16 cellular contexts compared by ENCODE assay signal in genomic region chr17:81337449-81337848, GRCh38. TPM values are rescaled to one million over a fixed set of nuclear protein-coding genes. Genes with fewer than 3 reads are reported as not detected.
DNase-seq lines count a peak whose midpoint lies in the region; ATAC-seq, FAIRE-seq and TF ChIP-seq lines count a peak whose summit lies in the region.
"Had no signal": no experiment of that assay in that cellular context is flagged by ENCODE, and none has a peak within 500 bp of the region (broad histone marks: within the 10 kb centered on the region; RNA-seq: fewer than 3 reads in every experiment).

No MANE protein-coding gene starts in this region.

- peak in 3 of 5 donors; percentile 10 to 60 (median 32) for DNase-seq in heart left ventricle
- DNase-seq in right atrium auricular region (ENCODE audit: low spot score), result no peak
- DNase-seq in K562 (ENCODE audit: extremely low read depth in 1 of 4, low spot score in 3 of 4), result peak; percentile 64 to 84 (median 82)
- peak; percentile 74 to 79 (median 77) for DNase-seq in mucosa of descending colon
- DNase-seq in ureter (ENCODE audit: low spot score), result peak; percentile 50
- DNase-seq in vagina (ENCODE audit: extremely low spot score in 2 of 2), result no peak
- DNase-seq in glomerular visceral epithelial cell (ENCODE audit: extremely low spot score), result no peak
- no peak for DNase-seq in stimulated activated CD4-positive, alpha-beta T cell treated with anti-CD3 and anti-CD28 coated beads, Interleukin-2, amount 100 ng/mL, for 24 hours
- DNase-seq: activated CD8-positive, alpha-beta T cell treated with anti-CD3 and anti-CD28 coated beads for 36 hours; activated effector memory CD4-positive, alpha-beta T cell treated with anti-CD3 and anti-CD28 coated beads, Interleukin-2, amount 50 U/mL, for 16 hours; left ventricle myocardium inferior; NCI-H2227 treated with DMSO at 0.1 percent for 48 hours; stimulated activated CD4-positive, alpha-beta T cell treated with anti-CD3 and anti-CD28 coated beads, Interleukin-15, amount 100 ng/mL, for 24 hours; T-helper 9 cell had no signal

- H3K4me1 ChIP-seq in heart left ventricle (peaks cover 6 to 64% (median 35%) of the 10 kb centered on the region in 12 donors), right atrium auricular region (peaks cover 0 to 51% of the 10 kb centered on the region in 2 donors), K562 (replicated peaks in 1 of 2; ENCODE audit: control insufficient read depth in 2 of 2, insufficient read depth in 2 of 2, low read length in 2 of 2) (peaks cover 3 to 80% of the 10 kb centered on the region in 2 experiments; a peak in 4 of 5 replicates), mucosa of descending colon (ENCODE audit: low read depth) (peaks cover 46% of the 10 kb centered on the region), vagina (peaks cover 58% of the 10 kb centered on the region)

- H3K4me3 ChIP-seq in heart left ventricle, result no peak overlapping the region
- no peak overlapping the region for H3K4me3 ChIP-seq in right atrium auricular region
- H3K4me3 ChIP-seq in K562, result no peak overlapping the region
- H3K4me3 ChIP-seq in mucosa of descending colon, result no peak overlapping the region
- H3K4me3 ChIP-seq in vagina, result no peak overlapping the region
- H3K4me3 ChIP-seq: left ventricle myocardium inferior, thyroid gland had no signal

- in situ Hi-C loops in K562 (cut with MboI), result no loop called here

- CTCF ChIA-PET in K562 (lab: Yijun Ruan, JAX; ENCODE audit: low intra/inter-chr PET ratio), result no interaction called here

- intact Hi-C loops in heart left ventricle (cut with DNase I), result no loop called here
- intact Hi-C loops in K562 (cut with micrococcal nuclease), result no loop called here
- intact Hi-C loops in mucosa of descending colon (cut with DNase I, micrococcal nuclease), result no loop called here
- intact Hi-C loops in vagina (cut with DNase I), result loop anchor here (5.0 kb wide), 1 partner anchor 40 kb away; the partner anchor contains the start of gene SLC38A10

- ATAC-seq in heart left ventricle (no peak), K562 (peak; percentile 87), mucosa of descending colon (peak; percentile 35)
- ATAC-seq: activated CD8-positive, alpha-beta T cell treated with anti-CD3 and anti-CD28 coated beads for 36 hours had no signal

- H3K9me1 ChIP-seq in K562 (ENCODE audit: control insufficient read depth, insufficient read depth, low read length), result peaks cover 3% of the 10 kb centered on the region

- 48 to 63% (median 60%) methylated on average over 11 to 14 of the region's 14 CpGs for WGBS in heart left ventricle, 4 donors
- WGBS in K562 (ENCODE audit: insufficient coverage, low coverage, missing lambda C conversion rate), result 21% methylated on average over 14 of the region's 14 CpGs

- TF ChIP-seq CTCF in heart left ventricle (IDR thresholded peaks at IDR 0.05), result no peak
- no peak for TF ChIP-seq CTCF in right atrium auricular region (IDR thresholded peaks at IDR 0.05)
- no peak for TF ChIP-seq CTCF in K562 (IDR thresholded peaks at IDR 0.05 in 2 of 3, conservative IDR thresholded peaks at IDR 0.05 in 1 of 3; ENCODE audit: insufficient read depth in 2 of 3, low read depth in 1 of 3, low read length in 3 of 3)
- TF ChIP-seq CTCF in mucosa of descending colon (IDR thresholded peaks at IDR 0.05), result no peak
- TF ChIP-seq CTCF in vagina (IDR thresholded peaks at IDR 0.05), result no peak

- H3K27me3 ChIP-seq in heart left ventricle (peaks cover 0 to 21% (median 0%) of the 10 kb centered on the region in 9 donors), right atrium auricular region (no peaks in the 10 kb centered on the region), K562 (ENCODE audit: control insufficient read depth in 2 of 2, insufficient read depth in 2 of 2, low read length in 2 of 2) (peaks cover 4 to 11% of the 10 kb centered on the region in 2 experiments; a peak in 3 of 5 replicates), vagina (no peaks in the 10 kb centered on the region)
- H3K27me3 ChIP-seq: thyroid gland had no signal

- H3K4me2 ChIP-seq in K562 (ENCODE audit: insufficient read depth, low read length), result no peak overlapping the region

- H3K27ac ChIP-seq in heart left ventricle, result no peak overlapping the region
- no peak overlapping the region for H3K27ac ChIP-seq in right atrium auricular region
- no peak overlapping the region for H3K27ac ChIP-seq in K562 (ENCODE audit: extremely low read depth, low read depth, low read length)
- H3K27ac ChIP-seq in vagina, result no peak overlapping the region
- H3K27ac ChIP-seq: neutrophil had no signal

- peaks cover 13% of the 10 kb centered on the region; the same call in 2 of the 3 replicates for H3K79me2 ChIP-seq in K562 (ENCODE audit: control insufficient read depth, insufficient read depth, low read length)

- H3K9ac ChIP-seq in K562 (ENCODE audit: insufficient read depth in 1 of 2, low read depth in 2 of 2, low read length in 2 of 2), result 0 out of 4 replicates have a peak overlapping the region, but pooled peaks of 1 of the 2 experiments have one; percentile 3

- H2AFZ ChIP-seq in K562 (ENCODE audit: low read depth, low read length), result no peak overlapping the region

- no TSS peak for BruUV-seq in K562 (replicated peaks; lab: Mats Ljungman, UMichigan)

- H4K20me1 ChIP-seq in K562 (replicated peaks; ENCODE audit: control insufficient read depth, insufficient read depth, low read length), result 0 out of 2 replicates have a peak, but pooled peaks cover 8% of the 10 kb centered on the region

- no peak for FAIRE-seq in K562 (lab: Jason Lieb, UNC)

- POLR2A ChIA-PET in K562 (lab: Yijun Ruan, JAX), result interaction anchor here (1.1 kb wide), 1 partner anchor 171 kb away, joined by 3 read pairs; no protein-coding TSS in a partner anchor

- no peak for TF ChIP-seq POLR2A in heart left ventricle (IDR thresholded peaks at IDR 0.05)
- no peak for TF ChIP-seq POLR2A in K562 (conservative IDR thresholded peaks at IDR 0.05)
- no peak for TF ChIP-seq POLR2A in vagina (IDR thresholded peaks at IDR 0.05)

- TF ChIP-seq RAD21 in K562 (CRISPR knock-in tag; conservative IDR thresholded peaks at IDR 0.05 in 1 of 2, IDR thresholded peaks at IDR 0.05 in 1 of 2), result no peak

- no peaks in the 10 kb centered on the region for H3K9me3 ChIP-seq in heart left ventricle
- no peaks in the 10 kb centered on the region for H3K9me3 ChIP-seq in right atrium auricular region
- no peaks in the 10 kb centered on the region for H3K9me3 ChIP-seq in K562 (replicated peaks; ENCODE audit: control insufficient read depth, insufficient read depth, low read depth, low read length)
- no peaks in the 10 kb centered on the region for H3K9me3 ChIP-seq in mucosa of descending colon
- no peaks in the 10 kb centered on the region for H3K9me3 ChIP-seq in vagina
- H3K9me3 ChIP-seq: left ventricle myocardium inferior, neutrophil, thyroid gland had no signal

- no peak for TF ChIP-seq EP300 in K562 (IDR thresholded peaks at IDR 0.05; ENCODE audit: low read length)

- H3K36me3 ChIP-seq in heart left ventricle, result no peaks in the 10 kb centered on the region
- H3K36me3 ChIP-seq in right atrium auricular region, result no peaks in the 10 kb centered on the region
- peaks cover 3% of the 10 kb centered on the region; the same call in 1 of the 3 replicates for H3K36me3 ChIP-seq in K562 (ENCODE audit: control insufficient read depth, insufficient read depth, low read length)
- H3K36me3 ChIP-seq in mucosa of descending colon (ENCODE audit: low read depth), result no peaks in the 10 kb centered on the region
- no peaks in the 10 kb centered on the region for H3K36me3 ChIP-seq in vagina
- H3K36me3 ChIP-seq: left ventricle myocardium inferior, neutrophil, thyroid gland had no signal

RNA-seq across cellular contexts. Expression of gene SLC38A10, which starts 42.3 kb away (rescaled TPM):
- total RNA-seq in heart left ventricle, result 10 to 100 TPM; 27.4 to 67.7 (median 43.1) TPM
- 10 to 100 TPM; 48.0 to 63.3 TPM for polyA plus RNA-seq in heart left ventricle
- total RNA-seq in right atrium auricular region, result 10 to 100 TPM; 46.2 to 63.4 TPM
- total RNA-seq in K562 (2011; cell fraction: chromatin; rRNA removed; ENCODE audit: low replicate concordance), result 96.2 and 235 TPM in 2 replicates
- total RNA-seq in K562 (2011; cell fraction: nucleolus; rRNA removed), result 109 and 114 TPM in 2 replicates
- total RNA-seq in K562 (2011; cell fraction: nucleoplasm; rRNA removed), result 104 and 132 TPM in 2 replicates
- 35.6 and 35.8 TPM in 2 replicates for total RNA-seq in K562 (2014; rRNA removed)
- total RNA-seq in K562 (2014; rRNA removed; fragmentation: Illumina TruSeq; extraction: Trizol), result 4.3 and 5.2 TPM in 2 replicates
- total RNA-seq in K562 (2015; rRNA removed; fragmentation: Illumina TruSeq; extraction: Trizol), result 15.5 and 16.1 TPM in 2 replicates
- 52.8 and 54.2 TPM in 2 replicates for total RNA-seq in K562 (2021)
- polyA plus RNA-seq in K562 (2011; rRNA removed), result 13.1 and 18.0 TPM in 2 replicates
- 18.4 and 29.4 TPM in 2 replicates for polyA plus RNA-seq in K562 (2011; cell fraction: cytosol; rRNA removed)
- polyA plus RNA-seq in K562 (2011; cell fraction: nucleus; rRNA removed), result 50.2 and 67.4 TPM in 2 replicates
- 38.9 and 86.6 TPM in 2 replicates for polyA plus RNA-seq in K562 (2012)
- polyA plus RNA-seq in K562 (2014; fragmentation: Illumina TruSeq; extraction: Trizol), result 13.8 and 24.0 TPM in 2 replicates
- under 1 TPM; 0.45 to 0.92 TPM for polyA plus RNA-seq in K562 (2014; fragmentation: Nextera tagmentation; extraction: Ambion mirVana)
- 31.7 and 32.1 TPM in 2 replicates for polyA plus RNA-seq in K562 (2014; rRNA removed)
- 16.9 and 24.8 TPM in 2 replicates for polyA minus RNA-seq in K562 (2011; rRNA and poly(A)+ RNA removed)
- 54.3 and 65.3 TPM in 2 replicates for polyA minus RNA-seq in K562 (2011; cell fraction: cytosol; rRNA and poly(A)+ RNA removed)
- 28.7 and 33.2 TPM in 2 replicates for polyA minus RNA-seq in K562 (2011; cell fraction: nucleus; rRNA and poly(A)+ RNA removed)
- total RNA-seq in mucosa of descending colon, result 10 to 100 TPM; 77.0 to 95.3 (median 94.0) TPM
- total RNA-seq in ureter, result 94.4 TPM
- 67.5 TPM for total RNA-seq in vagina

RNA-seq across cellular contexts. Expression of gene BAHCC1, which starts 57.8 kb away (rescaled TPM):
- total RNA-seq in heart left ventricle (10 to 100 TPM in 3 of 9 donors, 1 to 10 TPM in 6; 6.0 to 19.6 (median 9.3) TPM), right atrium auricular region (10 to 100 TPM in 1 of 2 donors, 1 to 10 TPM in 1; 5.8 to 12.7 TPM), K562 (2014; rRNA removed) (11.1 and 13.9 TPM in 2 replicates), K562 (2014; rRNA removed; fragmentation: Illumina TruSeq; extraction: Trizol) (2.1 and 2.6 TPM in 2 replicates), K562 (2015; rRNA removed; fragmentation: Illumina TruSeq; extraction: Trizol) (5.0 and 6.5 TPM in 2 replicates), K562 (2021) (20.8 and 26.9 TPM in 2 replicates), mucosa of descending colon (10 to 100 TPM; 14.0 to 27.4 (median 16.5) TPM), ureter (23.7 TPM), vagina (9.1 TPM)
- polyA plus RNA-seq in heart left ventricle (1 to 10 TPM; 7.6 to 8.5 TPM), K562 (2011; rRNA removed) (4.4 and 11.8 TPM in 2 replicates), K562 (2014; fragmentation: Illumina TruSeq; extraction: Trizol) (5.5 and 6.8 TPM in 2 replicates), K562 (2014; fragmentation: Nextera tagmentation; extraction: Ambion mirVana) (under 1 TPM; 0.14 to 0.24 TPM), K562 (2014; rRNA removed) (17.2 and 23.3 TPM in 2 replicates)
- 32.5 and 87.9 TPM in 2 replicates for total RNA-seq in K562 (2011; cell fraction: chromatin; rRNA removed; ENCODE audit: low replicate concordance)
- 48.6 and 57.5 TPM in 2 replicates for total RNA-seq in K562 (2011; cell fraction: nucleolus; rRNA removed)
- total RNA-seq in K562 (2011; cell fraction: nucleoplasm; rRNA removed), result 39.0 and 40.6 TPM in 2 replicates
- 8.6 and 8.8 TPM in 2 replicates for polyA plus RNA-seq in K562 (2011; cell fraction: cytosol; rRNA removed)
- 112 and 139 TPM in 2 replicates for polyA plus RNA-seq in K562 (2011; cell fraction: nucleus; rRNA removed)
- 14.4 and 22.5 TPM in 2 replicates for polyA plus RNA-seq in K562 (2012)
- 0.72 and 2.7 TPM in 2 replicates for polyA minus RNA-seq in K562 (2011; rRNA and poly(A)+ RNA removed)
- 6.8 and 8.7 TPM in 2 replicates for polyA minus RNA-seq in K562 (2011; cell fraction: cytosol; rRNA and poly(A)+ RNA removed)
- 12.7 and 15.3 TPM in 2 replicates for polyA minus RNA-seq in K562 (2011; cell fraction: nucleus; rRNA and poly(A)+ RNA removed)

Comparison
In these comparisons a context has a peak if more than half of its experiments do, and no peak if none do; other contexts are left out.
1. DNase-seq: peak in heart left ventricle (3 of 5), K562 (4 of 4), mucosa of descending colon (3 of 3) and ureter (single experiment); none in right atrium auricular region (single experiment), vagina (0 of 2), glomerular visceral epithelial cell (single experiment) and stimulated activated CD4-positive, alpha-beta T cell treated with anti-CD3 and anti-CD28 coated beads, Interleukin-2, amount 100 ng/mL, for 24 hours (0 of 2).
2. ATAC-seq: peak in K562 (single experiment) and mucosa of descending colon (single experiment); none in heart left ventricle (0 of 4).